ENCODE assay signal across 8 cellular contexts in the genomic region with DNA sequence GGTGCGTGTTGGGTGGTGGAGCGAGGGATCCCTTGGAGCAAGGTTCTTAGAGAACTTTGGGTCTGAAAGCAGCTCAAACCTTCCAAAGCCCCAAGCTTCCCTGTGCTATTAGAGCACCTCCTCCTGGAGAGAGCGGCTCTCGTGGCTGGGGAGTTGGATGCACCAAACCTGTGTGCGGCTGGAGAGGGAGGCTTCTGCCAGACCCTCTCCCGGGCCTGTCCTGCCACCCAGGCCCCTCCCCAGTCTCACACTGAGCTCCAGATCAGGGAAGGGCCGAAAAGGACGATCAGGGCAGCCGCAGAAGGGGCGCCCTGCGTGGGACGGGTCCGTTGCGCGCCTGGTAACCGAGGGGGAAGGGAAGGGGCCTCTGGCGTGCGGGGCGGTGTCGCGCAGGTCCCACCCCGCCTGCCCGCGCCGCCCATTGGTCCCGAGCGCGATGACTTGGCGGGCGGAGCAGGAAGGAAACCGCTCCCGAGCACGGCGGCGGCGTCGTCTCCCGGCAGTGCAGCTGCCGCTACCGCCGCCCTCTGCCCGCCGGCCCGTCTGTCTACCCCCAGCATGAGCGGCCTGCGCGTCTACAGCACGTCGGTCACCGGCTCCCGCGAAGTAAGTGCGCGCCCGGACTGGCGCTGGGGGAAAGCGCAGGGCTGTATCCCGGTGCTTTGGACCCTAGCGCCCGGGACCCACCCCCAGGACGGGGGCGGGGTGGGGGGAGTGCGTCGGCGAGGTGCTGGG. TPM values are rescaled to one million over a fixed set of nuclear protein-coding genes. Genes with fewer than 3 reads are reported as not detected.
A peak's percentile ranks its signal among the peaks of the same experiment; 100 is the strongest.
DNase-seq lines count a peak whose midpoint lies in the region; ATAC-seq and TF ChIP-seq lines count a peak whose summit lies in the region.

SH3BGRL3 (plus strand) TSS at position 489 of the 735 bp plus-strand sequence; CDS start at position 559, 70 bp downstream.

- H3K79me2 ChIP-seq in DOHH2 (ENCODE audit: control insufficient read depth, low read length): peaks cover 8% of the 10 kb centered on the region; the same call in 1 of the 2 replicates

- H3K9me3 ChIP-seq in DOHH2 (ENCODE audit: control insufficient read depth, insufficient read depth, low read length): no peaks in the 10 kb centered on the region

- peak within 1 kb of the TSS; percentile 99 for H3K4me2 ChIP-seq in DOHH2 (ENCODE audit: low read length)

- no peaks in the 10 kb centered on the region for H3K9me2 ChIP-seq in DOHH2 (replicated peaks; ENCODE audit: control insufficient read depth, low read length)

- peaks cover 2% of the 10 kb centered on the region; the same call in 1 of the 2 replicates for H4K20me1 ChIP-seq in DOHH2 (ENCODE audit: control insufficient read depth, insufficient read depth, low read depth, low read length)

- peaks cover 49% of the 10 kb centered on the region for H3K36me3 ChIP-seq in DOHH2 (ENCODE audit: control insufficient read depth, low read length)

- no peaks in the 10 kb centered on the region for H3K27me3 ChIP-seq in DOHH2 (ENCODE audit: control insufficient read depth, low read length)

- peaks cover 31% of the 10 kb centered on the region for H3K4me1 ChIP-seq in DOHH2 (ENCODE audit: control insufficient read depth, low read length)

- DNase-seq in LNCaP clone FGC (ENCODE audit: low read depth): peak; percentile 15
- peak; percentile 84 for DNase-seq in activated naive CD4-positive, alpha-beta T cell treated with anti-CD3 and anti-CD28 coated beads, Interleukin-2, amount 50 U/mL, for 16 hours
- DNase-seq in globus pallidus (ENCODE audit: low spot score): peak; percentile 80
- peak; percentile 76 for DNase-seq in omental fat pad (ENCODE audit: low spot score)

- peak; percentile 65 for TF ChIP-seq CTCF in DOHH2 (IDR thresholded peaks at IDR 0.05; ENCODE audit: low read depth, low read length, poor library complexity, severe bottlenecking)
- peak; percentile 15; the same call in 1 of the 2 replicates for TF ChIP-seq CTCF in LNCaP clone FGC (IDR thresholded peaks at IDR 0.05; ENCODE audit: control insufficient read depth, extremely low read depth, insufficient read depth)
- TF ChIP-seq CTCF in omental fat pad (IDR thresholded peaks at IDR 0.05): no peak

- peak within 1 kb of the TSS; percentile 41 for H3K27ac ChIP-seq in DOHH2 (ENCODE audit: low read depth, low read length)
- peak within 1 kb of the TSS; percentile 75 for H3K27ac ChIP-seq in temporal lobe (ENCODE audit: low read depth, low read length)

- ATAC-seq in GM21737 (IDR thresholded peaks at IDR 0.05; ENCODE audit: unreplicated experiment) (peak; percentile 49), SK-N-SH treated with all-trans-retinoic acid at 6 μM for 48 hours (peak; percentile 83), omental fat pad (ENCODE audit: low FRiP score) (peak; percentile 63)

- peaks cover 5% of the 10 kb centered on the region for H3F3A ChIP-seq in DOHH2 (ENCODE audit: control insufficient read depth, insufficient read depth)

- H3K4me3 ChIP-seq in DOHH2 (ENCODE audit: low read length) (peak within 1 kb of the TSS; percentile 92), LNCaP clone FGC (ENCODE audit: low read depth, low read length) (peak within 1 kb of the TSS; percentile 60)

TF ChIP-seq in SK-N-SH treated with all-trans-retinoic acid at 6 μM for 48 hours, 23 proteins besides CTCF, POLR2A, EP300 and RAD21:
- TF ChIP-seq GLIS3 (CRISPR knock-in tag; IDR thresholded peaks at IDR 0.05) (peak; percentile 18; the same call in 1 of the 2 replicates), ZC3H10 (CRISPR knock-in tag; IDR thresholded peaks at IDR 0.05) (no peak)
- TF ChIP-seq, protein P1, sequence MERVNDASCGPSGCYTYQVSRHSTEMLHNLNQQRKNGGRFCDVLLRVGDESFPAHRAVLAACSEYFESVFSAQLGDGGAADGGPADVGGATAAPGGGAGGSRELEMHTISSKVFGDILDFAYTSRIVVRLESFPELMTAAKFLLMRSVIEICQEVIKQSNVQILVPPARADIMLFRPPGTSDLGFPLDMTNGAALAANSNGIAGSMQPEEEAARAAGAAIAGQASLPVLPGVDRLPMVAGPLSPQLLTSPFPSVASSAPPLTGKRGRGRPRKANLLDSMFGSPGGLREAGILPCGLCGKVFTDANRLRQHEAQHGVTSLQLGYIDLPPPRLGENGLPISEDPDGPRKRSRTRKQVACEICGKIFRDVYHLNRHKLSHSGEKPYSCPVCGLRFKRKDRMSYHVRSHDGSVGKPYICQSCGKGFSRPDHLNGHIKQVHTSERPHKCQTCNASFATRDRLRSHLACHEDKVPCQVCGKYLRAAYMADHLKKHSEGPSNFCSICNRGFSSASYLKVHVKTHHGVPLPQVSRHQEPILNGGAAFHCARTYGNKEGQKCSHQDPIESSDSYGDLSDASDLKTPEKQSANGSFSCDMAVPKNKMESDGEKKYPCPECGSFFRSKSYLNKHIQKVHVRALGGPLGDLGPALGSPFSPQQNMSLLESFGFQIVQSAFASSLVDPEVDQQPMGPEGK (CRISPR knock-in tag; IDR thresholded peaks at IDR 0.05; ENCODE audit: borderline replicate concordance): no peak

RNA-seq across cellular contexts. Expression of gene SH3BGRL3, which starts in this region (rescaled TPM):
- total RNA-seq in omental fat pad: 100 to 1,000 TPM in 1 of 4 donors, 10 to 100 TPM in 3; 42.4 to 124 (median 82.4) TPM
- total RNA-seq in temporal lobe: 6.4 TPM

Comparison
In these comparisons a context has a peak if more than half of its experiments do, and no peak if none do; other contexts are left out.
1. Peak in every context shown above with its lines: DNase-seq, ATAC-seq, H3K4me3 ChIP-seq and H3K27ac ChIP-seq.
2. CTCF ChIP-seq: peak in DOHH2 (single experiment) and LNCaP clone FGC (single experiment); none in omental fat pad (0 of 3).
3. DNase-seq: peak in every context shown above with its lines; median percentile 84 in activated naive CD4-positive, alpha-beta T cell treated with anti-CD3 and anti-CD28 coated beads, Interleukin-2, amount 50 U/mL, for 16 hours; 80 in globus pallidus; 76 in omental fat pad; 15 in LNCaP clone FGC.